In the genomic region with DNA sequence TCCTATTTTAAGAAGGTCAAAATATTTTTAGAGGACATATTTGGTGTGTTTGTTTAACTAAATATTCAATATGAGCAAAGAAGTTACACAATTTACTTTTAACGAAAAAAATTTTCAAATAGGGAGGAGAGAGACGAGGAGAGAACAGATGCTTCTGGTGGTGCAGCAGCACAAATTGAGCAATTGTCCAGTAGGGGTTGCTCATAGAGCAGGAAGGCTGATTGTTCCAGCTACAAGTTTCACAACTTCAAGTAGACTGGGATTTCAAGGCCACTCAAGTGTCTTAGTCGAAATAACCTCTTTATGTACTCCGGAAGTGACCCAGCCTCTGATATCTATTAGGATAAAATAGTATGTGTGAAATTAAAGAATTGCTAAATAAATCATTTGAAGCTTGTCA, we compare ENCODE assay signal across 8 cellular contexts.
DNase-seq lines count a peak whose midpoint lies in the region; ATAC-seq, FAIRE-seq and TF ChIP-seq lines count a peak whose summit lies in the region.

No MANE protein-coding gene starts in this region.

- CTCF ChIA-PET in HepG2 (lab: Yijun Ruan, JAX; ENCODE audit: low intra/inter-chr PET ratio, low total read pairs), result no interaction called here

- whole genome bisulfite sequencing in body of pancreas, 2 donors, result 17% methylated on average over 4 of the region's 4 CpGs
- WGBS in HepG2 (ENCODE audit: low lambda C conversion rate), result 2% methylated on average over 4 of the region's 4 CpGs

- H2AFZ ChIP-seq in HepG2 (ENCODE audit: low read length), result no peak overlapping the region

- no peaks in the 10 kb centered on the region for H3K9me3 ChIP-seq in body of pancreas
- H3K9me3 ChIP-seq in HepG2 (ENCODE audit: low read length), result no peaks in the 10 kb centered on the region

- no peaks in the 10 kb centered on the region for H3K36me3 ChIP-seq in body of pancreas (replicated peaks in 1 of 2; ENCODE audit: insufficient read depth in 1 of 2, low read depth in 2 of 2)
- H3K36me3 ChIP-seq in HepG2 (replicated peaks in 1 of 2; ENCODE audit: control insufficient read depth in 1 of 2, insufficient read depth in 2 of 2, low read length in 2 of 2), result no peaks in the 10 kb centered on the region

- no peak for TF ChIP-seq RAD21 in HepG2 (CRISPR knock-in tag; IDR thresholded peaks at IDR 0.05)

- in situ Hi-C loops in HepG2 (cut with HindIII; ENCODE audit: extremely low pct_ligation_motif_present, low pct_unique_long_range_greater_than_20kb), result no loop called here

- ATAC-seq in body of pancreas (peak; percentile 64), HepG2 (no peak), HG03045 (IDR thresholded peaks at IDR 0.05; ENCODE audit: unreplicated experiment) (no peak), HG03342 (IDR thresholded peaks at IDR 0.05; ENCODE audit: unreplicated experiment) (no peak)

- no peak overlapping the region for H3K9ac ChIP-seq in HepG2 (ENCODE audit: insufficient read depth, low read depth, low read length)

- TF ChIP-seq POLR2A in body of pancreas (IDR thresholded peaks at IDR 0.05), result no peak
- TF ChIP-seq POLR2A in HepG2 (IDR thresholded peaks at IDR 0.05; ENCODE audit: insufficient read depth in 1 of 2, low read depth in 2 of 2, low read length in 2 of 2), result no peak

- no peak overlapping the region for H3K4me2 ChIP-seq in HepG2 (ENCODE audit: low read depth, low read length)

- H3K4me3 ChIP-seq in body of pancreas, result no peak overlapping the region
- H3K4me3 ChIP-seq in HepG2 (replicated peaks in 1 of 3; ENCODE audit: insufficient read depth in 1 of 3, low read depth in 2 of 3, low read length in 3 of 3), result no peak overlapping the region

- H3K4me1 ChIP-seq in body of pancreas, result no peaks in the 10 kb centered on the region
- H3K4me1 ChIP-seq in HepG2 (ENCODE audit: insufficient read depth, low read length), result no peaks in the 10 kb centered on the region

- intact Hi-C loops in body of pancreas (cut with DNase I) (no loop called here), HepG2 (cut with micrococcal nuclease; ENCODE audit: unreplicated experiment) (loop anchor here (10.0 kb wide), 1 partner anchor 61 kb away; no protein-coding TSS in a partner anchor)

- no TSS peak for BruUV-seq in HepG2 (replicated peaks; lab: Mats Ljungman, UMichigan)

- H3K27ac ChIP-seq in body of pancreas (no peak overlapping the region), HepG2 (ENCODE audit: extremely low read length, insufficient read depth, low read length) (no peak overlapping the region)

- POLR2A ChIA-PET in HepG2 (lab: Yijun Ruan, JAX), result no interaction called here

- DNase-seq in Ammon's horn (ENCODE audit: low spot score), result peak; percentile 4
- DNase-seq in Kasumi-1 (lab: John Stamatoyannopoulos, UW), result peak; percentile 1 to 12
- DNase-seq in body of pancreas, result peak in 1 of 4 donors; percentile 20
- DNase-seq in HepG2 (ENCODE audit: low spot score), result no peak
- no peak for DNase-seq in activated effector memory CD4-positive, alpha-beta T cell treated with Interleukin-2 at 50 U/mL for 16 hours
- no peak for DNase-seq in activated CD8-positive, alpha-beta memory T cell treated with anti-CD3 and anti-CD28 coated beads, Interleukin-2, amount 50 U/mL, for 4 hours

- H4K20me1 ChIP-seq in HepG2 (ENCODE audit: insufficient read depth, low read length), result no peaks in the 10 kb centered on the region

- H3K79me2 ChIP-seq in HepG2 (ENCODE audit: insufficient read depth, low read length), result no peaks in the 10 kb centered on the region

- H3K27me3 ChIP-seq in body of pancreas, result no peaks in the 10 kb centered on the region
- H3K27me3 ChIP-seq in HepG2 (ENCODE audit: control insufficient read depth in 1 of 2, insufficient read depth in 2 of 2, low read length in 2 of 2), result no peaks in the 10 kb centered on the region

- TF ChIP-seq EP300 in HepG2 (IDR thresholded peaks at IDR 0.05; ENCODE audit: low read depth in 2 of 2, low read length in 2 of 2) (no peak), HepG2 (CRISPR knock-in tag; IDR thresholded peaks at IDR 0.05; ENCODE audit: borderline replicate concordance) (no peak)

- TF ChIP-seq CTCF in body of pancreas (IDR thresholded peaks at IDR 0.05), result peak in 3 of 7 experiments; percentile 15 to 33 (median 32)
- TF ChIP-seq CTCF in HepG2 (CRISPR knock-in tag; IDR thresholded peaks at IDR 0.05), result no peak

- FAIRE-seq in HepG2 (lab: Jason Lieb, UNC), result peak; percentile 18

TF ChIP-seq in HepG2, 621 proteins besides CTCF, POLR2A, EP300 and RAD21:
- TF ChIP-seq ZNF713 (CRISPR knock-in tag; IDR thresholded peaks at IDR 0.05) (no peak), PAWR (CRISPR knock-in tag; IDR thresholded peaks at IDR 0.05; ENCODE audit: borderline replicate concordance) (no peak), ONECUT2 (CRISPR knock-in tag; IDR thresholded peaks at IDR 0.05) (no peak), ZNF296 (CRISPR knock-in tag; conservative IDR thresholded peaks at IDR 0.05) (no peak), ZNF749 (CRISPR knock-in tag; IDR thresholded peaks at IDR 0.05; ENCODE audit: borderline replicate concordance) (no peak), ZNF138 (CRISPR knock-in tag; IDR thresholded peaks at IDR 0.05; ENCODE audit: low read depth) (no peak), ZSCAN31 (CRISPR knock-in tag; IDR thresholded peaks at IDR 0.05; ENCODE audit: low read depth) (no peak), ARNTL (CRISPR knock-in tag; IDR thresholded peaks at IDR 0.05) (no peak), HDAC1 (CRISPR knock-in tag; IDR thresholded peaks at IDR 0.05) (no peak), NCOA2 (CRISPR knock-in tag; IDR thresholded peaks at IDR 0.05) (no peak), TCF7L2 (IDR thresholded peaks at IDR 0.05; ENCODE audit: low read depth, low read length) (no peak), CHCHD3 (CRISPR knock-in tag; IDR thresholded peaks at IDR 0.05) (no peak), RBFOX2 (IDR thresholded peaks at IDR 0.05; ENCODE audit: low read depth, low read length) (no peak), PAX8 (CRISPR knock-in tag; IDR thresholded peaks at IDR 0.05; ENCODE audit: borderline replicate concordance) (no peak), NFE2L1 (CRISPR knock-in tag; IDR thresholded peaks at IDR 0.05; ENCODE audit: borderline replicate concordance) (no peak), ZFP41 (CRISPR knock-in tag; IDR thresholded peaks at IDR 0.05; ENCODE audit: borderline replicate concordance) (no peak), ZNF589 (CRISPR knock-in tag; conservative IDR thresholded peaks at IDR 0.05) (no peak)
- TF ChIP-seq, protein P1, sequence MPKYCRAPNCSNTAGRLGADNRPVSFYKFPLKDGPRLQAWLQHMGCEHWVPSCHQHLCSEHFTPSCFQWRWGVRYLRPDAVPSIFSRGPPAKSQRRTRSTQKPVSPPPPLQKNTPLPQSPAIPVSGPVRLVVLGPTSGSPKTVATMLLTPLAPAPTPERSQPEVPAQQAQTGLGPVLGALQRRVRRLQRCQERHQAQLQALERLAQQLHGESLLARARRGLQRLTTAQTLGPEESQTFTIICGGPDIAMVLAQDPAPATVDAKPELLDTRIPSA (CRISPR knock-in tag; IDR thresholded peaks at IDR 0.05; ENCODE audit: borderline replicate concordance), result no peak
- TF ChIP-seq, protein P2, sequence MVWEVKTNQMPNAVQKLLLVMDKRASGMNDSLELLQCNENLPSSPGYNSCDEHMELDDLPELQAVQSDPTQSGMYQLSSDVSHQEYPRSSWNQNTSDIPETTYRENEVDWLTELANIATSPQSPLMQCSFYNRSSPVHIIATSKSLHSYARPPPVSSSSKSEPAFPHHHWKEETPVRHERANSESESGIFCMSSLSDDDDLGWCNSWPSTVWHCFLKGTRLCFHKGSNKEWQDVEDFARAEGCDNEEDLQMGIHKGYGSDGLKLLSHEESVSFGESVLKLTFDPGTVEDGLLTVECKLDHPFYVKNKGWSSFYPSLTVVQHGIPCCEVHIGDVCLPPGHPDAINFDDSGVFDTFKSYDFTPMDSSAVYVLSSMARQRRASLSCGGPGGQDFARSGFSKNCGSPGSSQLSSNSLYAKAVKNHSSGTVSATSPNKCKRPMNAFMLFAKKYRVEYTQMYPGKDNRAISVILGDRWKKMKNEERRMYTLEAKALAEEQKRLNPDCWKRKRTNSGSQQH (CRISPR knock-in tag; IDR thresholded peaks at IDR 0.05; ENCODE audit: low read depth), result no peak
- TF ChIP-seq, protein P3, sequence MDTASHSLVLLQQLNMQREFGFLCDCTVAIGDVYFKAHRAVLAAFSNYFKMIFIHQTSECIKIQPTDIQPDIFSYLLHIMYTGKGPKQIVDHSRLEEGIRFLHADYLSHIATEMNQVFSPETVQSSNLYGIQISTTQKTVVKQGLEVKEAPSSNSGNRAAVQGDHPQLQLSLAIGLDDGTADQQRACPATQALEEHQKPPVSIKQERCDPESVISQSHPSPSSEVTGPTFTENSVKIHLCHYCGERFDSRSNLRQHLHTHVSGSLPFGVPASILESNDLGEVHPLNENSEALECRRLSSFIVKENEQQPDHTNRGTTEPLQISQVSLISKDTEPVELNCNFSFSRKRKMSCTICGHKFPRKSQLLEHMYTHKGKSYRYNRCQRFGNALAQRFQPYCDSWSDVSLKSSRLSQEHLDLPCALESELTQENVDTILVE (CRISPR knock-in tag; IDR thresholded peaks at IDR 0.05), result no peak

Comparison
In these comparisons a context has a peak if more than half of its experiments do, and no peak if none do; other contexts are left out.
1. DNase-seq: peak in Ammon's horn (single experiment) and Kasumi-1 (2 of 2); none in HepG2 (single experiment), activated effector memory CD4-positive, alpha-beta T cell treated with Interleukin-2 at 50 U/mL for 16 hours (single experiment) and activated CD8-positive, alpha-beta memory T cell treated with anti-CD3 and anti-CD28 coated beads, Interleukin-2, amount 50 U/mL, for 4 hours (single experiment).